Comparison of ENCODE assay signal across 22 cellular contexts in the genomic region with DNA sequence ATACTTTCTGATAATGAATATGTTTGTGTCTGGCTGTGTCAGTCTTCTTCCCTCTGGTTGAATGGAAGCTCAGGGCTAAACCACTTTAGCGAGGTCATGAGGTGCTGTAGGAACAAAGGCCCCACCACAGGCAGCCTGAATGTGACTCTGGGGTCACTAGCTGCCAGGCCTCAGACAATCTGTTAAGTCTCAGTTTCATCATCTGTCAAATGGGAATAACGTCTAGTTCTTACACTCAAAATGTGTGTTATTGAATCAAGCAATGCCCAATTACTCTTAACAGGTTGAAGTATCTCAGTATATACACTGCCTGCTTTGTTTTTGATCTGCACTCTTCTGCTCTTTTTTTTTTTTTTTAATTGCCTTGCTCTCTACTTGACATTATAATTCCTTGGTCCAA.
"Had no signal": no experiment of that assay in that cellular context is flagged by ENCODE, and none has a peak within 500 bp of the region (broad histone marks: within the 10 kb centered on the region; RNA-seq: fewer than 3 reads in every experiment).

No MANE protein-coding gene starts in this region.

- ATAC-seq: activated CD4-positive, alpha-beta T cell treated with anti-CD3 and anti-CD28 coated beads for 36 hours; activated CD8-positive, alpha-beta memory T cell treated with anti-CD3 and anti-CD28 coated beads, Interleukin-2, amount 10 ng/mL, durations not matched to agents 7 days and 5 days; PC-3; T-helper 17 cell had no signal

- H3K4me1 ChIP-seq: breast epithelium, SJSA1 had no signal

- H3K27me3 ChIP-seq: breast epithelium, SJSA1 had no signal

- H3K4me2 ChIP-seq: KMS-11 had no signal

- H3K27ac ChIP-seq: breast epithelium, KMS-11, SJSA1, VCaP had no signal

- H3K36me3 ChIP-seq: breast epithelium, SJSA1 had no signal

- H3K9me3 ChIP-seq: breast epithelium, SJSA1 had no signal

- H3K9ac ChIP-seq: KMS-11 had no signal

- FAIRE-seq: RCC 7860 had no signal

- H3K4me3 ChIP-seq: breast epithelium, SJSA1 had no signal

- DNase-seq: activated CD4-positive, alpha-beta T cell treated with anti-CD3 and anti-CD28 coated beads for 36 hours; activated CD8-positive, alpha-beta memory T cell treated with anti-CD3 and anti-CD28 coated beads, Interleukin-2, amount 10 ng/mL, durations not matched to agents 7 days and 5 days; activated effector memory CD4-positive, alpha-beta T cell treated with Interleukin-2 at 50 U/mL for 16 hours; activated naive CD4-positive, alpha-beta T cell; activated T-cell treated with anti-CD3 and anti-CD28 coated beads, Interleukin-2, amount 50 U/mL, for 24 hours; aorta; caudate nucleus; NCI-H1092; NCI-H1417; NCI-H1694; NCI-H2029; NCI-H2107; NCI-H2171 treated with DMSO at 0.1 percent for 48 hours; NCI-H226; PC-3; SHP77; T-helper 17 cell had no signal
